In genomic region chr1:156572663-156573018, GRCh38 we compare ENCODE assay signal across 8 cellular contexts. TPM values are rescaled to one million over a fixed set of nuclear protein-coding genes. Genes with fewer than 3 reads are reported as not detected.
DNase-seq lines count a peak whose midpoint lies in the region; ATAC-seq and TF ChIP-seq lines count a peak whose summit lies in the region.

No MANE protein-coding gene starts in this region.

- POLR2A ChIA-PET in activated CD4-positive, alpha-beta T cell treated with anti-CD3 and anti-CD28 coated beads, Interleukin-2, amount 10 ng/mL, durations not matched to agents 7 days and 5 days (lab: Charles Lee), result no interaction called here
- POLR2A ChIA-PET in activated B cell treated with CpG ODN at 0.5 μM for 24 hours (lab: Charles Lee), result interaction anchor here (0.5 to 1.6 kb wide), 5 partner anchors 9 to 115 kb away, joined by 3 to 8 read pairs (median 4); partner anchors contain the start of genes MEF2D and NAXE

- peaks cover 25% of the 10 kb centered on the region for H3K4me1 Mint-ChIP-seq in activated CD4-positive, alpha-beta T cell treated with anti-CD3 and anti-CD28 coated beads, Interleukin-2, amount 10 ng/mL, durations not matched to agents 7 days and 5 days
- peaks cover 13% of the 10 kb centered on the region for H3K4me1 Mint-ChIP-seq in activated B cell treated with CpG ODN at 0.5 μM for 24 hours

- H3K36me3 ChIP-seq in iPS DF 6.9 (ENCODE audit: control insufficient read depth, insufficient read depth, low read length) (no peaks in the 10 kb centered on the region), subcutaneous abdominal adipose tissue (ENCODE audit: control insufficient read depth in 5 of 5, insufficient read depth in 5 of 5, low read length in 5 of 5) (no peaks in the 10 kb centered on the region)

- intact Hi-C loops in activated B cell treated with CpG ODN at 0.5 μM for 24 hours (cut with micrococcal nuclease), result loop anchor here (2.0 to 5.0 kb wide), 2 partner anchors 45 to 92 kb away; no protein-coding TSS in a partner anchor

- no peak for DNase-seq in activated CD4-positive, alpha-beta T cell treated with anti-CD3 and anti-CD28 coated beads, Interleukin-2, amount 10 ng/mL, durations not matched to agents 7 days and 5 days
- no peak for DNase-seq in activated CD4-positive, alpha-beta T cell treated with anti-CD3 and anti-CD28 coated beads for 48 hours
- DNase-seq in activated B cell treated with CpG ODN at 0.5 μM for 24 hours (no peak), iPS DF 6.9 (ENCODE audit: low read depth, low spot score) (no peak), dermis blood vessel endothelial cell (no peak)
- no peak for DNase-seq in stimulated activated naive CD4-positive, alpha-beta T cell treated with Interleukin-2 at 50 U/mL for 16 hours (lab: John Stamatoyannopoulos, UW)

- no CpG with 5 or more reads among the region's 10 CpGs for WGBS in iPS DF 6.9 (ENCODE audit: insufficient coverage, insufficient read length)

- peak overlapping the region; percentile 78 for H3K27ac Mint-ChIP-seq in activated CD4-positive, alpha-beta T cell treated with anti-CD3 and anti-CD28 coated beads, Interleukin-2, amount 10 ng/mL, durations not matched to agents 7 days and 5 days
- H3K27ac Mint-ChIP-seq in activated B cell treated with CpG ODN at 0.5 μM for 24 hours, result no peak overlapping the region

- ATAC-seq in activated B cell treated with CpG ODN at 0.5 μM for 24 hours (ENCODE audit: low read depth), result no peak
- no peak for ATAC-seq in GM18867 (IDR thresholded peaks at IDR 0.05; ENCODE audit: unreplicated experiment)

- no peak for TF ChIP-seq CTCF in activated B cell treated with CpG ODN at 0.5 μM for 24 hours (IDR thresholded peaks at IDR 0.05)

- CTCF ChIA-PET in activated CD4-positive, alpha-beta T cell treated with anti-CD3 and anti-CD28 coated beads, Interleukin-2, amount 10 ng/mL, durations not matched to agents 7 days and 5 days (lab: Charles Lee), result interaction anchor here (0.7 to 3.1 kb wide), 2 partner anchors 9 to 18 kb away, joined by 3 to 8 read pairs; no protein-coding TSS in a partner anchor
- CTCF ChIA-PET in activated B cell treated with CpG ODN at 0.5 μM for 24 hours (lab: Charles Lee), result interaction anchor here (1.4 kb wide), 1 partner anchor 36 kb away, joined by 4 read pairs; no protein-coding TSS in a partner anchor

- H3K27me3 ChIP-seq in iPS DF 6.9 (ENCODE audit: control insufficient read depth, insufficient read depth, low read length), result no peaks in the 10 kb centered on the region
- H3K27me3 ChIP-seq in subcutaneous abdominal adipose tissue (ENCODE audit: control insufficient read depth in 5 of 5, insufficient read depth in 4 of 5, low read length in 5 of 5), result peaks cover 3 to 12% (median 6%) of the 10 kb centered on the region in 5 donors

- peak overlapping the region; percentile 94 for H3K4me3 Mint-ChIP-seq in activated CD4-positive, alpha-beta T cell treated with anti-CD3 and anti-CD28 coated beads, Interleukin-2, amount 10 ng/mL, durations not matched to agents 7 days and 5 days
- peak overlapping the region; percentile 83 for H3K4me3 Mint-ChIP-seq in activated B cell treated with CpG ODN at 0.5 μM for 24 hours

- peaks cover 15% of the 10 kb centered on the region for H3K27me3 Mint-ChIP-seq in activated CD4-positive, alpha-beta T cell treated with anti-CD3 and anti-CD28 coated beads, Interleukin-2, amount 10 ng/mL, durations not matched to agents 7 days and 5 days
- H3K27me3 Mint-ChIP-seq in activated B cell treated with CpG ODN at 0.5 μM for 24 hours, result peaks cover 21% of the 10 kb centered on the region

- H3K9me3 ChIP-seq in iPS DF 6.9 (ENCODE audit: control insufficient read depth, insufficient read depth, low read length) (no peaks in the 10 kb centered on the region), subcutaneous abdominal adipose tissue (ENCODE audit: control insufficient read depth in 5 of 5, low read length in 5 of 5) (no peaks in the 10 kb centered on the region)

- peak overlapping the region in 1 of 5 donors; percentile 36 for H3K9ac ChIP-seq in subcutaneous abdominal adipose tissue (ENCODE audit: low read length in 5 of 5)

- no peak overlapping the region for H3K27ac ChIP-seq in iPS DF 6.9 (ENCODE audit: low read length)
- H3K27ac ChIP-seq in subcutaneous abdominal adipose tissue (ENCODE audit: low read depth, low read length), result no peak overlapping the region

- H3K4me3 ChIP-seq in iPS DF 6.9 (ENCODE audit: low read length), result peak overlapping the region; percentile 1; the same call in 1 of the 2 replicates
- peak overlapping the region in 4 of 5 donors; percentile 54 to 68 (median 58) for H3K4me3 ChIP-seq in subcutaneous abdominal adipose tissue (ENCODE audit: low read depth in 1 of 5, low read length in 5 of 5)

- H3K36me3 Mint-ChIP-seq in activated CD4-positive, alpha-beta T cell treated with anti-CD3 and anti-CD28 coated beads, Interleukin-2, amount 10 ng/mL, durations not matched to agents 7 days and 5 days (ENCODE audit: low read depth), result peaks cover 13% of the 10 kb centered on the region
- H3K36me3 Mint-ChIP-seq in activated B cell treated with CpG ODN at 0.5 μM for 24 hours (ENCODE audit: low read depth), result no peaks in the 10 kb centered on the region

- H3K4me1 ChIP-seq in iPS DF 6.9 (ENCODE audit: control insufficient read depth, insufficient read depth, low read length) (peaks cover 1% of the 10 kb centered on the region; the same call in 1 of the 2 replicates), subcutaneous abdominal adipose tissue (ENCODE audit: control insufficient read depth in 5 of 5, insufficient read depth in 5 of 5, low read length in 5 of 5) (peaks cover 0 to 12% (median 10%) of the 10 kb centered on the region in 5 donors)

- H3K9me3 Mint-ChIP-seq in activated CD4-positive, alpha-beta T cell treated with anti-CD3 and anti-CD28 coated beads, Interleukin-2, amount 10 ng/mL, durations not matched to agents 7 days and 5 days, result no peaks in the 10 kb centered on the region
- H3K9me3 Mint-ChIP-seq in activated B cell treated with CpG ODN at 0.5 μM for 24 hours, result no peaks in the 10 kb centered on the region

RNA-seq across cellular contexts. Expression of gene IQGAP3, which starts 0.3 kb away (rescaled TPM):
- total RNA-seq in activated CD4-positive, alpha-beta T cell treated with anti-CD3 and anti-CD28 coated beads, Interleukin-2, amount 10 ng/mL, durations not matched to agents 7 days and 5 days, result 10 to 100 TPM; 25.2 to 25.5 TPM
- total RNA-seq in activated B cell treated with CpG ODN at 0.5 μM for 24 hours, result 0.22 and 0.29 TPM in 2 replicates
- total RNA-seq in dermis blood vessel endothelial cell, result 7.3 and 37.9 TPM in 2 replicates

RNA-seq across cellular contexts. Expression of gene TTC24, which starts 6.9 kb away (rescaled TPM):
- total RNA-seq in activated CD4-positive, alpha-beta T cell treated with anti-CD3 and anti-CD28 coated beads, Interleukin-2, amount 10 ng/mL, durations not matched to agents 7 days and 5 days, result 1 to 10 TPM; 2.9 to 4.6 TPM
- total RNA-seq in activated B cell treated with CpG ODN at 0.5 μM for 24 hours (19.6 TPM in 2 replicates), dermis blood vessel endothelial cell (not detected in 2 replicates)

RNA-seq across cellular contexts. Expression of gene NAXE, which starts 18.9 kb away (rescaled TPM):
- 10 to 100 TPM; 52.9 to 54.2 TPM for total RNA-seq in activated CD4-positive, alpha-beta T cell treated with anti-CD3 and anti-CD28 coated beads, Interleukin-2, amount 10 ng/mL, durations not matched to agents 7 days and 5 days
- total RNA-seq in activated B cell treated with CpG ODN at 0.5 μM for 24 hours, result 75.6 and 84.5 TPM in 2 replicates
- 77.6 and 95.1 TPM in 2 replicates for total RNA-seq in dermis blood vessel endothelial cell

RNA-seq across cellular contexts. Expression of gene GPATCH4, which starts 28.6 kb away (rescaled TPM):
- total RNA-seq in activated CD4-positive, alpha-beta T cell treated with anti-CD3 and anti-CD28 coated beads, Interleukin-2, amount 10 ng/mL, durations not matched to agents 7 days and 5 days, result 10 to 100 TPM; 29.9 to 33.4 TPM
- total RNA-seq in activated B cell treated with CpG ODN at 0.5 μM for 24 hours (64.6 and 71.8 TPM in 2 replicates), dermis blood vessel endothelial cell (16.7 and 28.2 TPM in 2 replicates)

RNA-seq across cellular contexts. Expression of gene HAPLN2, which starts 46.6 kb away (rescaled TPM):
- under 1 TPM in 1 of 2 experiments, not detected in 1; 0.62 TPM for total RNA-seq in activated CD4-positive, alpha-beta T cell treated with anti-CD3 and anti-CD28 coated beads, Interleukin-2, amount 10 ng/mL, durations not matched to agents 7 days and 5 days
- total RNA-seq in activated B cell treated with CpG ODN at 0.5 μM for 24 hours, result not detected in 2 replicates
- total RNA-seq in dermis blood vessel endothelial cell, result not detected in 2 replicates
